Comparison of ENCODE assay signal across 14 cellular contexts in genomic region chr12:20390846-20391245, GRCh38. TPM values are rescaled to one million over a fixed set of nuclear protein-coding genes. Genes with fewer than 3 reads are reported as not detected.
"Had no signal": no experiment of that assay in that cellular context is flagged by ENCODE, and none has a peak within 500 bp of the region (broad histone marks: within the 10 kb centered on the region; RNA-seq: fewer than 3 reads in every experiment).

No MANE protein-coding gene starts in this region.

- H3K9me3 ChIP-seq: breast epithelium, upper lobe of left lung had no signal

- DNase-seq: activated CD4-positive, alpha-beta T cell treated with anti-CD3 and anti-CD28 coated beads, Interleukin-2, amount 50 U/mL, for 1 hour; activated CD8-positive, alpha-beta memory T cell treated with anti-CD3 and anti-CD28 coated beads for 24 hours; activated gamma-delta T cell treated with Interleukin-2 at 50 U/mL for 16 hours; activated naive CD8-positive, alpha-beta T cell treated with anti-CD3 and anti-CD28 coated beads for 36 hours; anterior cingulate cortex; naive thymus-derived CD8-positive, alpha-beta T cell; stimulated activated CD4-positive, alpha-beta T cell treated with anti-CD3 and anti-CD28 coated beads, Interleukin-15, amount 100 ng/mL, for 24 hours; stimulated activated CD4-positive, alpha-beta T cell treated with anti-CD3 and anti-CD28 coated beads, Interleukin-4, amount 100 ng/mL, for 24 hours; stimulated activated naive CD4-positive, alpha-beta T cell; substantia nigra; upper lobe of left lung had no signal

- H3K4me3 ChIP-seq: breast epithelium, upper lobe of left lung had no signal

- H3K27ac ChIP-seq: breast epithelium, upper lobe of left lung had no signal

- ATAC-seq: activated CD4-positive, CD25-positive, alpha-beta regulatory T cell treated with anti-CD3 and anti-CD28 coated beads, Interleukin-2, amount 50 U/mL, for 24 hours; esophagus mucosa; naive thymus-derived CD8-positive, alpha-beta T cell had no signal

- H3K36me3 ChIP-seq: breast epithelium, upper lobe of left lung had no signal

- H3K4me1 ChIP-seq: breast epithelium, upper lobe of left lung had no signal

- H3K27me3 ChIP-seq: breast epithelium, upper lobe of left lung had no signal

RNA-seq across cellular contexts. Expression of gene PDE3A, which starts 22.5 kb away (rescaled TPM):
- total RNA-seq: activated naive CD8-positive, alpha-beta T cell treated with anti-CD3 and anti-CD28 coated beads for 36 hours; naive thymus-derived CD8-positive, alpha-beta T cell had no signal
- polyA plus RNA-seq: naive thymus-derived CD8-positive, alpha-beta T cell had no signal
